8 cellular contexts compared by ENCODE assay signal in the genomic region with DNA sequence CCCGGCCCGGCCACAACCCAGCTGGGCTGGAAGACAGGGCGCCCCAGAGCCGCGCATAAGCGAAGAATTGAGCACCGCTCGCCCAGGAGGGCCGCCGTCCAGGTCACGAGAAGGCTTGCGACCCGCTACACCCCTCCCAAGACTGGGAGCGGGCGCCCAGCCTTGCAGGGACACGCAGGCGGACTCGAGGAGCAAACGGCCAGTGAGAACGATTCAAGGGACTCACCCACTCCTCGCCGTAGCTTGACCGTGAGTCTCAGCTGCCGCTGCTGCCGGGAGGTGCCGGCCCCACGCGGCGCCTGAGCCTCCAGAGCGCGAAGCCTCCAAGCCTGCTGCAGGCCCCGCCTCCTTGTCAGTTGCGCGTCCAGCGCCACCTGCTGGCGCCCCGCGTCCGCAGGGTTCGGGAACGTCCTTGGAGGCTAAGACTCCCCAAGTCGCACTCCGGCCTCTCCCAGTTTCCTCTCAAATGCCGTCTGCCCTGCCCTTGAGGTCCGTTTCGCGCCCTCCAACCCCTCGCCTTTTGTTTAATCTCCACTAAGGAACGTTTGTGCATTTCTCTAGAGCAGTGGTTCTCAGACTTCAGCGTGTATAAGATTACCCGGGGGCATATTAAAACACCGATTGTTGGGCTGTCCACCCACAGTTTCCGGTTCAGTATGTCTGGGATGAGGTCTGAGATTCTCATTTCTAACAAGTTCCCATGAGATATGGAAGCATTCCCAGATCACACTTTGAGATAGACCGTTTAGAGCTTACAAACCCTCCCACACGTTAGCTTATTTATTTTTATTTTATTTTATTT. TPM values are rescaled to one million over a fixed set of nuclear protein-coding genes. Genes with fewer than 3 reads are reported as not detected.
A peak's percentile ranks its signal among the peaks of the same experiment; 100 is the strongest.
DNase-seq lines count a peak whose midpoint lies in the region; ATAC-seq and TF ChIP-seq lines count a peak whose summit lies in the region.
"Not testable (repeated sequence)": the region's sequence is repeated elsewhere in the genome, so short reads cannot be mapped to it uniquely, and the experiment has no call there.

A gene (minus strand): TSS at position 301 of the 802 bp plus-strand sequence. CDS start 5,333 bp downstream, outside the sequence.

- not testable (repeated sequence) for H2BK120ac ChIP-seq in trophoblast cell (ENCODE audit: insufficient read depth, low read length, poor library complexity)

- not testable (repeated sequence) for H3K18ac ChIP-seq in trophoblast cell (ENCODE audit: low read length)

- H4K8ac ChIP-seq in trophoblast cell (ENCODE audit: low read depth, low read length): peak within 1 kb of the TSS; percentile 35

- not testable (repeated sequence) for H4K91ac ChIP-seq in trophoblast cell (ENCODE audit: low read depth, low read length)

- H3K27ac Mint-ChIP-seq in T-helper 1 cell treated with Interleukin-12 subunit alpha and Interleukin-12 subunit beta and Interleukin-4 antibody, amounts not matched to agents 30 μg/mL and 1 μg/mL, for 36 hours: not testable (repeated sequence)

- H3K4me1 Mint-ChIP-seq in T-helper 1 cell treated with Interleukin-12 subunit alpha and Interleukin-12 subunit beta and Interleukin-4 antibody, amounts not matched to agents 30 μg/mL and 1 μg/mL, for 36 hours (ENCODE audit: low read depth): not testable (repeated sequence)

- H2BK12ac ChIP-seq in trophoblast cell (ENCODE audit: low read length): not testable (repeated sequence)

- not testable (repeated sequence) for H3K23ac ChIP-seq in trophoblast cell (ENCODE audit: low read length)

- not testable (repeated sequence) for H3K79me2 ChIP-seq in Loucy (ENCODE audit: insufficient read depth, low read length); trophoblast cell (ENCODE audit: control insufficient read depth, insufficient read depth, low read length, poor library complexity)

- intact Hi-C loops in heart right ventricle (cut with DNase I); testis (cut with DNase I; ENCODE audit: low total_unique reads): not testable (repeated sequence)

- CTCF ChIA-PET in GM10248 (lab: Yijun Ruan, JAX) (interaction anchor here (0.7 to 3.1 kb wide), 11 partner anchors 10 to 406 kb away, joined by 3 to 19 read pairs (median 4); no protein-coding TSS in a partner anchor), HEK293T (lab: Yijun Ruan, JAX) (interaction anchor here (2.6 kb wide), 1 partner anchor 390 kb away, joined by 7 read pairs; no protein-coding TSS in a partner anchor)

- 5 to 6% methylated on average over 48 to 55 of the region's 55 CpGs for WGBS in heart right ventricle, 2 donors
- WGBS in trophoblast cell (ENCODE audit: extremely low coverage, insufficient coverage, insufficient read length): no CpG with 5 or more reads among the region's 55 CpGs
- WGBS in testis, 2 donors: 5 to 8% methylated on average over 13 to 53 of the region's 55 CpGs

- not testable (repeated sequence) for H4K20me1 ChIP-seq in Loucy (ENCODE audit: insufficient read depth, low read length, poor library complexity, severe bottlenecking)

- not testable (repeated sequence) for H2BK5ac ChIP-seq in trophoblast cell (ENCODE audit: low read depth, low read length, poor library complexity)

- H3K4me2 ChIP-seq in Loucy (ENCODE audit: low read depth, low read length, poor library complexity, severe bottlenecking) (peak within 1 kb of the TSS; percentile 81), trophoblast cell (ENCODE audit: low read length) (peak within 1 kb of the TSS; percentile 73)

- not testable (repeated sequence) for H3K14ac ChIP-seq in trophoblast cell (ENCODE audit: low read length)

- H3K27ac ChIP-seq in heart right ventricle; trophoblast cell (ENCODE audit: low read depth, low read length); testis: not testable (repeated sequence)

- not testable (repeated sequence) for H3K9me2 ChIP-seq in Loucy (replicated peaks; ENCODE audit: low read depth, low read length)

- peak; percentile 96 for TF ChIP-seq CTCF in GM10248 (IDR thresholded peaks at IDR 0.05; ENCODE audit: control extremely low read depth, extremely low read depth, low read depth, missing control alignments)
- TF ChIP-seq CTCF in Loucy (conservative IDR thresholded peaks at IDR 0.05; ENCODE audit: low read length): peak; percentile 67
- TF ChIP-seq CTCF in heart right ventricle (IDR thresholded peaks at IDR 0.05): peak; percentile 63 to 88 (median 84)
- peak; percentile 56 to 81 (median 80) for TF ChIP-seq CTCF in testis (IDR thresholded peaks at IDR 0.05)

- H3K27me3 Mint-ChIP-seq in T-helper 1 cell treated with Interleukin-12 subunit alpha and Interleukin-12 subunit beta and Interleukin-4 antibody, amounts not matched to agents 30 μg/mL and 1 μg/mL, for 36 hours (ENCODE audit: low read depth): peaks cover 46% of the 10 kb centered on the region

- peak within 1 kb of the TSS; percentile 73 for H3K4me3 ChIP-seq in Loucy (ENCODE audit: low read length, poor library complexity, severe bottlenecking)
- H3K4me3 ChIP-seq in heart right ventricle: peak within 1 kb of the TSS in 9 of 10 donors; percentile 16 to 51 (median 45)
- H3K4me3 ChIP-seq in trophoblast cell (ENCODE audit: low read depth, low read length): peak within 1 kb of the TSS; percentile 67
- peak within 1 kb of the TSS; percentile 31 to 56 for H3K4me3 ChIP-seq in testis

- TF ChIP-seq POLR2A in testis (IDR thresholded peaks at IDR 0.05): not testable (repeated sequence)

- H3K9ac ChIP-seq in Loucy (ENCODE audit: low read depth, low read length, poor library complexity, severe bottlenecking): peak within 1 kb of the TSS; percentile 78
- not testable (repeated sequence) for H3K9ac ChIP-seq in trophoblast cell (ENCODE audit: low read length)

- not testable (repeated sequence) for H2AK5ac ChIP-seq in trophoblast cell (ENCODE audit: low read length)

- POLR2A ChIA-PET in GM10248 (lab: Yijun Ruan, JAX); HEK293T (lab: Yijun Ruan, JAX): not testable (repeated sequence)

- H3K36me3 Mint-ChIP-seq in T-helper 1 cell treated with Interleukin-12 subunit alpha and Interleukin-12 subunit beta and Interleukin-4 antibody, amounts not matched to agents 30 μg/mL and 1 μg/mL, for 36 hours (ENCODE audit: low read depth): not testable (repeated sequence)

- H3K36me3 ChIP-seq in Loucy (ENCODE audit: insufficient read depth, low read length); heart right ventricle; trophoblast cell (ENCODE audit: control insufficient read depth in 1 of 2, insufficient read depth in 2 of 2, low read length in 2 of 2); testis (ENCODE audit: low read depth, missing control alignments): not testable (repeated sequence)

- not testable (repeated sequence) for H3K4ac ChIP-seq in trophoblast cell (ENCODE audit: low read depth, low read length)

- not testable (repeated sequence) for H3K27me3 ChIP-seq in Loucy (ENCODE audit: insufficient read depth, low read length, poor library complexity, severe bottlenecking); trophoblast cell (ENCODE audit: insufficient read depth, low read length); testis
- peaks cover 0 to 13% (median 0%) of the 10 kb centered on the region in 7 donors for H3K27me3 ChIP-seq in heart right ventricle

- DNase-seq in GM10248 (ENCODE audit: extremely low spot score): peak; percentile 84
- DNase-seq in HEK293T (ENCODE audit: extremely low spot score): peak; percentile 55
- DNase-seq in amniotic epithelial cell (ENCODE audit: low read depth): peak; percentile 73
- DNase-seq in heart right ventricle: peak; percentile 82 to 89
- peak; percentile 87 to 96 for DNase-seq in trophoblast cell
- peak; percentile 93 for DNase-seq in testis

- H3K9me3 ChIP-seq in Loucy (ENCODE audit: insufficient read depth, low read depth, low read length); heart right ventricle; trophoblast cell (ENCODE audit: insufficient read depth, low read depth, low read length); testis: not testable (repeated sequence)

- H2AFZ ChIP-seq in Loucy (ENCODE audit: low read length) (peak within 1 kb of the TSS; percentile 94), trophoblast cell (ENCODE audit: insufficient read depth, low read length, poor library complexity) (peak within 1 kb of the TSS; percentile 42)

- not testable (repeated sequence) for H3K9me3 Mint-ChIP-seq in T-helper 1 cell treated with Interleukin-12 subunit alpha and Interleukin-12 subunit beta and Interleukin-4 antibody, amounts not matched to agents 30 μg/mL and 1 μg/mL, for 36 hours

- peak; percentile 95 to 99 (median 97) for ATAC-seq in heart right ventricle

- not testable (repeated sequence) for H3F3A ChIP-seq in Loucy (ENCODE audit: low read depth)

- H4K12ac ChIP-seq in trophoblast cell (ENCODE audit: low read depth, low read length): not testable (repeated sequence)

- not testable (repeated sequence) for H3K4me1 ChIP-seq in Loucy (ENCODE audit: insufficient read depth, low read length, poor library complexity, severe bottlenecking); heart right ventricle; trophoblast cell (ENCODE audit: control insufficient read depth in 1 of 2, insufficient read depth in 2 of 2, low read length in 2 of 2); testis

- H3K4me3 Mint-ChIP-seq in T-helper 1 cell treated with Interleukin-12 subunit alpha and Interleukin-12 subunit beta and Interleukin-4 antibody, amounts not matched to agents 30 μg/mL and 1 μg/mL, for 36 hours: peak within 1 kb of the TSS; percentile 14

- not testable (repeated sequence) for H3K79me1 ChIP-seq in trophoblast cell (ENCODE audit: low read length)

TF ChIP-seq in HEK293T, 16 proteins besides CTCF, POLR2A, EP300 and RAD21:
- TF ChIP-seq L3MBTL2 (conservative IDR thresholded peaks at IDR 0.05): peak; percentile 77

RNA-seq across cellular contexts. Expression of the gene that starts here (rescaled TPM):
- total RNA-seq in heart right ventricle (under 1 TPM in 8 of 10 donors, not detected in 2; 0.15 to 0.76 (median 0.51) TPM), testis (10 to 100 TPM; 11.3 TPM)
- polyA plus RNA-seq in heart right ventricle (under 1 TPM; 0.32 to 0.44 TPM), testis (ENCODE audit: insufficient read depth, low read depth, low replicate concordance) (7.4 TPM)
- 3.9 and 4.2 TPM in 2 replicates for polyA plus RNA-seq in trophoblast cell (2013)

Comparison
In these comparisons a context has a peak if more than half of its experiments do, and no peak if none do; other contexts are left out.
1. RNA of the gene that starts here (total RNA-seq): 11.3 TPM in testis; 0.15 to 0.76 TPM in heart right ventricle; every median in the first group is over 4 times any median in the second.
2. Peak in DNase-seq, ATAC-seq and H3K4me3 ChIP-seq in heart right ventricle; RNA of the gene not detected or under 1 TPM.
3. Peak in every context shown above with its lines, with median percentiles within 50 percentile points of each other: DNase-seq, CTCF ChIP-seq and H3K4me3 ChIP-seq.